ENCODE assay signal across 2 cellular contexts in the genomic region with DNA sequence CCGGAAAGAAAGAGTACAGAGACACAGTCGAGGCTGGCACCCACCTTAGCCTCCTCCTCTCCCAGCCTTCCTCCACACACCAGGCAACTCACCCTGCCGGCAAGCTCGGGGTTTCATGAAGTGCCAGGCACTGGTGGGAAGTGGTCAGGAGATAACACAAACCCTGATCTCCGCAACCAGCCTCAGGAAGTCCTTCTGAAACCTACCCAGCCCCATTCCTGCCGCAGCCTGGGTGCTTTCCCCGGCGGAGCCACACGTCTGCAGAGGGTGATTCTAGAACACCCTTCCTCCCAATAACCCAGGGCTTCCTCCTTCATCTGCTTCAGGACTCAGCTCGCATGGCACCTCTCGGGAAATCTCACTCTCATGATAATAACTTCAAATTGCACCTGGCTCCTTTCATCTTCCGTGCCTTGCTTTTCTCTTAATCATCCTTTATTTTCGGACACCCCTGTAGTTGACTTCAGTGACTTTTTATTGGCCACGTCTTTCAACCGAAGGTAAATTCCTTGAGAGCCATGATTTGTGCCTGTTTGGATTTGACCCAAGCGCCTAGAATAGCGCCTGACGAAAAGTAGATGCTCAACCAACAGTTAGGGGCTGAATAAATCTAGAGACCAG.
TF ChIP-seq lines count a peak whose summit lies in the region.

No MANE protein-coding gene starts in this region.

TF ChIP-seq in SK-N-SH, 30 proteins besides CTCF, POLR2A, EP300 and RAD21 (continued from another document):
- no peak for TF ChIP-seq MAX (IDR thresholded peaks at IDR 0.05; ENCODE audit: low read depth)
- TF ChIP-seq USF2 (IDR thresholded peaks at IDR 0.05; ENCODE audit: borderline replicate concordance, low read depth, low read length): no peak
- no peak for TF ChIP-seq SMC3 (IDR thresholded peaks at IDR 0.05; ENCODE audit: low read depth, low read length)
- no peak for TF ChIP-seq TAF1 (IDR thresholded peaks at IDR 0.05; ENCODE audit: borderline replicate concordance, low read depth, low read length)
- TF ChIP-seq MEF2A (IDR thresholded peaks at IDR 0.05; ENCODE audit: borderline replicate concordance, low read depth): no peak
- TF ChIP-seq NRF1 (IDR thresholded peaks at IDR 0.05; ENCODE audit: low read depth, low read length): no peak
- TF ChIP-seq GABPA (IDR thresholded peaks at IDR 0.05; ENCODE audit: low read depth): no peak
- no peak for TF ChIP-seq GATA2 (CRISPR knock-in tag; IDR thresholded peaks at IDR 0.05)
- TF ChIP-seq, protein P1, sequence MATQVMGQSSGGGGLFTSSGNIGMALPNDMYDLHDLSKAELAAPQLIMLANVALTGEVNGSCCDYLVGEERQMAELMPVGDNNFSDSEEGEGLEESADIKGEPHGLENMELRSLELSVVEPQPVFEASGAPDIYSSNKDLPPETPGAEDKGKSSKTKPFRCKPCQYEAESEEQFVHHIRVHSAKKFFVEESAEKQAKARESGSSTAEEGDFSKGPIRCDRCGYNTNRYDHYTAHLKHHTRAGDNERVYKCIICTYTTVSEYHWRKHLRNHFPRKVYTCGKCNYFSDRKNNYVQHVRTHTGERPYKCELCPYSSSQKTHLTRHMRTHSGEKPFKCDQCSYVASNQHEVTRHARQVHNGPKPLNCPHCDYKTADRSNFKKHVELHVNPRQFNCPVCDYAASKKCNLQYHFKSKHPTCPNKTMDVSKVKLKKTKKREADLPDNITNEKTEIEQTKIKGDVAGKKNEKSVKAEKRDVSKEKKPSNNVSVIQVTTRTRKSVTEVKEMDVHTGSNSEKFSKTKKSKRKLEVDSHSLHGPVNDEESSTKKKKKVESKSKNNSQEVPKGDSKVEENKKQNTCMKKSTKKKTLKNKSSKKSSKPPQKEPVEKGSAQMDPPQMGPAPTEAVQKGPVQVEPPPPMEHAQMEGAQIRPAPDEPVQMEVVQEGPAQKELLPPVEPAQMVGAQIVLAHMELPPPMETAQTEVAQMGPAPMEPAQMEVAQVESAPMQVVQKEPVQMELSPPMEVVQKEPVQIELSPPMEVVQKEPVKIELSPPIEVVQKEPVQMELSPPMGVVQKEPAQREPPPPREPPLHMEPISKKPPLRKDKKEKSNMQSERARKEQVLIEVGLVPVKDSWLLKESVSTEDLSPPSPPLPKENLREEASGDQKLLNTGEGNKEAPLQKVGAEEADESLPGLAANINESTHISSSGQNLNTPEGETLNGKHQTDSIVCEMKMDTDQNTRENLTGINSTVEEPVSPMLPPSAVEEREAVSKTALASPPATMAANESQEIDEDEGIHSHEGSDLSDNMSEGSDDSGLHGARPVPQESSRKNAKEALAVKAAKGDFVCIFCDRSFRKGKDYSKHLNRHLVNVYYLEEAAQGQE (IDR thresholded peaks at IDR 0.05; ENCODE audit: low read depth, low read length): no peak

TF ChIP-seq in SK-N-SH treated with all-trans-retinoic acid at 6 μM for 48 hours, 23 proteins besides CTCF, POLR2A, EP300 and RAD21 (continued from another document):
- TF ChIP-seq, protein P2, sequence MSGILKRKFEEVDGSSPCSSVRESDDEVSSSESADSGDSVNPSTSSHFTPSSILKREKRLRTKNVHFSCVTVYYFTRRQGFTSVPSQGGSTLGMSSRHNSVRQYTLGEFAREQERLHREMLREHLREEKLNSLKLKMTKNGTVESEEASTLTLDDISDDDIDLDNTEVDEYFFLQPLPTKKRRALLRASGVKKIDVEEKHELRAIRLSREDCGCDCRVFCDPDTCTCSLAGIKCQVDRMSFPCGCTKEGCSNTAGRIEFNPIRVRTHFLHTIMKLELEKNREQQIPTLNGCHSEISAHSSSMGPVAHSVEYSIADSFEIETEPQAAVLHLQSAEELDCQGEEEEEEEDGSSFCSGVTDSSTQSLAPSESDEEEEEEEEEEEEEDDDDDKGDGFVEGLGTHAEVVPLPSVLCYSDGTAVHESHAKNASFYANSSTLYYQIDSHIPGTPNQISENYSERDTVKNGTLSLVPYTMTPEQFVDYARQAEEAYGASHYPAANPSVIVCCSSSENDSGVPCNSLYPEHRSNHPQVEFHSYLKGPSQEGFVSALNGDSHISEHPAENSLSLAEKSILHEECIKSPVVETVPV (CRISPR knock-in tag; IDR thresholded peaks at IDR 0.05): no peak
- no peak for TF ChIP-seq ARNTL (CRISPR knock-in tag; IDR thresholded peaks at IDR 0.05; ENCODE audit: borderline replicate concordance, low read depth)
- no peak for TF ChIP-seq ZNF565 (CRISPR knock-in tag; conservative IDR thresholded peaks at IDR 0.05; ENCODE audit: low read depth)
- no peak for TF ChIP-seq CREB5 (CRISPR knock-in tag; IDR thresholded peaks at IDR 0.05; ENCODE audit: low read depth)
- TF ChIP-seq ZFP3 (CRISPR knock-in tag; IDR thresholded peaks at IDR 0.05): no peak
- TF ChIP-seq PPARA (CRISPR knock-in tag; IDR thresholded peaks at IDR 0.05; ENCODE audit: borderline replicate concordance): no peak
- no peak for TF ChIP-seq ZNF8 (CRISPR knock-in tag; IDR thresholded peaks at IDR 0.05)
- TF ChIP-seq CSDC2 (CRISPR knock-in tag; IDR thresholded peaks at IDR 0.05): no peak
TF ChIP-seq in SK-N-SH treated with all-trans-retinoic acid at 6 μM for 48 hours: peak in this region for 0.
